ENCODE assay signal across 9 cellular contexts in the genomic region with DNA sequence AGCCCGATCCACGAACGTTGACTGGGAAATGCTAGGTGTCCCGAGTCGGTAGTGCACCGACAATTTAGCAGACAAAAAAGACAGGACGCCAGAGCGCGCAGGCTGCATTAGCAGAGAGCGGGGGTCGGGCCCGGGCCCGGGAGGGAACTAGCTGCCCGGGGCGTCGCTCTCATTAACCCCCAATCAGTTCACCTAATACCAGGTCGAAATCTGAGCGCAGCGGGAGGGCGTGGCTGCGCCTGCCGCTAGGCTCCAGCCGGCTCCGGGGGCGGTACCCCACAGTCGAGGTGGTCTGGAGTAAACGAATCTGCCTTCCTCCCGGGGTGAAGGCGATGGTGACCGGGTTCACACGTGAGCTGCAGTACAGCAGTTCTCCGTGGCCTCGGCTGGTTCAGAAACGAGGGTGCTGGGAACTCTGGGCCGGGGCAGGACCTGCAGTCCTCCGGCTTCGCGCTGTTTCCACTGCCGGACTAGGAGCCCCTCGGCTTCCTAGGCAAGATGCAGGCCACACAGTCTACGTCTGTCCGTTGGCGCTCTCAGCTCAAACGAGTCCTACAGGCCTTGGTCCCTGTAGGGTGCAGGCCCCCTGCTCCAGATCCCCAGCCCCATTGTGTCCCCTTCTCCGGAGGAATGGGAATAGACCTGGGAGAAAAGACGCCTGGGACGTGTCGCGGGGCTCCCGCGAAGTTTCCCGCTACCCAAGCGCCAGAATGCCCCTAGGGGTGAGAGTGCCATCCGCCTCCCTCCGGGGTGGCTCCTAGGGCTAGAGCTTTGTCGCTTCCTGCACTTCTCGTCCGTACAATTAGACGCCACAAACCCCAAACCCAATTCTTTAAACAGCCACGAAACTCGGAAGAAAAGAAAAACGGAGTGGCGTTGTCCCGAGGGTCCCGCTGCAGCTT. TPM values are rescaled to one million over a fixed set of nuclear protein-coding genes. Genes with fewer than 3 reads are reported as not detected.
DNase-seq lines count a peak whose midpoint lies in the region; ATAC-seq and TF ChIP-seq lines count a peak whose summit lies in the region.
"Had no signal": no experiment of that assay in that cellular context is flagged by ENCODE, and none has a peak within 500 bp of the region (broad histone marks: within the 10 kb centered on the region; RNA-seq: fewer than 3 reads in every experiment).

No MANE protein-coding gene starts in this region.

- ATAC-seq in GM18505 (IDR thresholded peaks at IDR 0.05; ENCODE audit: unreplicated experiment) (peak; percentile 17), HG02623 (IDR thresholded peaks at IDR 0.05; ENCODE audit: unreplicated experiment) (peak; percentile 19)
- peak; percentile 39 for ATAC-seq in effector memory CD8-positive, alpha-beta T cell (replicated peaks)

- TF ChIP-seq POLR2A in GM18505 (IDR thresholded peaks at IDR 0.05; ENCODE audit: borderline replicate concordance, extremely low read depth, insufficient read depth, insufficient read length), result no peak

- H3K9me2 ChIP-seq in neural cell (ENCODE audit: insufficient read depth, low read length), result no peaks in the 10 kb centered on the region

- peaks cover 30 to 40% of the 10 kb centered on the region in 2 donors for H3K4me1 Mint-ChIP-seq in effector memory CD8-positive, alpha-beta T cell (ENCODE audit: low read depth in 2 of 2)

- TF ChIP-seq CTCF in neural cell (IDR thresholded peaks at IDR 0.05; ENCODE audit: poor library complexity, severe bottlenecking), result no peak
- TF ChIP-seq CTCF in tibial artery (IDR thresholded peaks at IDR 0.05), result no peak

- H2AFZ ChIP-seq in neural cell (ENCODE audit: low read depth, low read length), result no peak overlapping the region

- TF ChIP-seq EP300 in neural cell (conservative IDR thresholded peaks at IDR 0.05; ENCODE audit: poor library complexity, severe bottlenecking), result no peak

- H3K27me3 Mint-ChIP-seq in effector memory CD8-positive, alpha-beta T cell, result no peaks in the 10 kb centered on the region

- H3K36me3 ChIP-seq in neural cell (ENCODE audit: insufficient read depth, low read length) (no peaks in the 10 kb centered on the region), tibial artery (no peaks in the 10 kb centered on the region)

- H3K27ac Mint-ChIP-seq in effector memory CD8-positive, alpha-beta T cell, result peak overlapping the region; percentile 95 to 96

- peak overlapping the region; percentile 61 for H3K4me3 ChIP-seq in neural cell (ENCODE audit: low read length)
- peak overlapping the region; percentile 38 to 49 for H3K4me3 ChIP-seq in tibial artery

- no peaks in the 10 kb centered on the region for H3K9me3 ChIP-seq in neural cell (ENCODE audit: low read length)
- H3K9me3 ChIP-seq in tibial artery, result no peaks in the 10 kb centered on the region

- H3K27me3 ChIP-seq in neural cell (ENCODE audit: insufficient read depth, low read depth, low read length) (peaks cover 98% of the 10 kb centered on the region), tibial artery (peaks cover 3 to 83% of the 10 kb centered on the region in 2 donors)

- H3K9ac ChIP-seq in neural cell (ENCODE audit: low read length), result no peak overlapping the region

- H3K27ac ChIP-seq in neural cell (ENCODE audit: low read length), result no peak overlapping the region
- H3K27ac ChIP-seq in tibial artery, result no peak overlapping the region
- H3K27ac ChIP-seq: epithelial cell of prostate had no signal

- no peaks in the 10 kb centered on the region for H3F3A ChIP-seq in neural cell (ENCODE audit: insufficient read depth, low read length, poor library complexity, severe bottlenecking)

- TF ChIP-seq RAD21 in neural cell (conservative IDR thresholded peaks at IDR 0.05), result no peak

- H3K36me3 Mint-ChIP-seq in effector memory CD8-positive, alpha-beta T cell (ENCODE audit: insufficient read depth), result peaks cover 46% of the 10 kb centered on the region

- no peaks in the 10 kb centered on the region for H4K20me1 ChIP-seq in neural cell (ENCODE audit: insufficient read depth)

- H3K79me2 ChIP-seq in neural cell (replicated peaks; ENCODE audit: insufficient read depth, low read length), result no peaks in the 10 kb centered on the region

- intact Hi-C loops in tibial artery (cut with DNase I; ENCODE audit: low total_unique reads), result no loop called here

- DNase-seq in NCI-H1930 (lab: John Stamatoyannopoulos, UW) (peak; percentile 25 to 41), tibial artery (no peak), HCEC 1CT (no peak)
- peak; percentile 68 to 72 for DNase-seq in activated CD4-positive, alpha-beta T cell treated with anti-CD3 and anti-CD28 coated beads, Interleukin-2, amount 50 U/mL, for 4 hours
- DNase-seq in effector memory CD8-positive, alpha-beta T cell, result peak; percentile 53 to 60 (median 58)

- no peak overlapping the region for H3K4me2 ChIP-seq in neural cell (ENCODE audit: low read length)

- H3K4me3 Mint-ChIP-seq in effector memory CD8-positive, alpha-beta T cell, result peak overlapping the region; percentile 98

- H3K4me1 ChIP-seq in tibial artery, result peaks cover 5 to 69% (median 66%) of the 10 kb centered on the region in 4 donors

- no peaks in the 10 kb centered on the region for H3K9me3 Mint-ChIP-seq in effector memory CD8-positive, alpha-beta T cell

TF ChIP-seq in neural cell, 6 proteins besides CTCF, POLR2A, EP300 and RAD21:
- TF ChIP-seq POLR2AphosphoS5 (IDR thresholded peaks at IDR 0.05) (peak; percentile 84), MXI1 (conservative IDR thresholded peaks at IDR 0.05; ENCODE audit: poor library complexity, severe bottlenecking) (no peak), EZH2 (IDR thresholded peaks at IDR 0.05; ENCODE audit: borderline replicate concordance, insufficient read depth, low read length, poor library complexity, severe bottlenecking) (peak; percentile 62)
TF ChIP-seq in neural cell: peak in this region for 2.

RNA-seq across cellular contexts. Expression of gene GFI1, which starts 2.0 kb away (rescaled TPM):
- not detected in 2 replicates for polyA plus RNA-seq in neural cell
- polyA minus RNA-seq in neural cell, result not detected in 2 replicates

Comparison
In these comparisons a context has a peak if more than half of its experiments do, and no peak if none do; other contexts are left out.
1. DNase-seq: peak in NCI-H1930 (2 of 2), activated CD4-positive, alpha-beta T cell treated with anti-CD3 and anti-CD28 coated beads, Interleukin-2, amount 50 U/mL, for 4 hours (2 of 2) and effector memory CD8-positive, alpha-beta T cell (3 of 3); none in tibial artery (0 of 2) and HCEC 1CT (single experiment).
2. Peak in every context shown above with its lines, with median percentiles within 50 percentile points of each other: ATAC-seq.